In the genomic region with DNA sequence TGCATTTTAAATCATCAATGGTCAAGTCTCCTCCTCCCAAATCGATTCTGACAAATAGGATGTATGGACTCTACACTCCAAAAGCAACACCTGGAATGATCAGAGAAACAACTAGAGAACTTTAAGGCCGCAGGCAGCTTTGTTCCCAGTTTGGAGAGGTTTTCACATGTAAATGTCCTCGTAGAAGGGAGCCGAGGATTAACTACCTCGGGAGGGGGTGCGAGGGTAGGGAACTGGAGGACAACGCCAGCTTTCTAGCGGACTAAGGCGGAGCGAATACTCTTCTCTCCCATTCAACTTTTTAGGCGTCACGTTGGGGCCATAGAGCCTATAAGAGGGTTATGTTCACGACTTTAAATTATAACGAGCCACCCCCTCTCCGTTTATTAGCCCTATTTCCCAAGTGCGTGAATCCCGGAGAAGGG, we compare ENCODE assay signal across 8 cellular contexts. TPM values are rescaled to one million over a fixed set of nuclear protein-coding genes. Genes with fewer than 3 reads are reported as not detected.
A peak's percentile ranks its signal among the peaks of the same experiment; 100 is the strongest.
DNase-seq lines count a peak whose midpoint lies in the region; ATAC-seq and TF ChIP-seq lines count a peak whose summit lies in the region.

No MANE protein-coding gene starts in this region.

- no peaks in the 10 kb centered on the region for H3K27me3 ChIP-seq in CD4-positive, CD25-positive, alpha-beta regulatory T cell (ENCODE audit: control insufficient read depth, insufficient read depth, low read length)
- no peaks in the 10 kb centered on the region for H3K27me3 ChIP-seq in HCT116 (ENCODE audit: insufficient read depth, low read length)
- H3K27me3 ChIP-seq in left ventricle myocardium inferior (ENCODE audit: low read depth) = no peaks in the 10 kb centered on the region
- no peaks in the 10 kb centered on the region for H3K27me3 ChIP-seq in rectal smooth muscle tissue (ENCODE audit: control insufficient read depth, insufficient read depth, low read length)

- no TSS peak for BruUV-seq in HCT116 (replicated peaks; lab: Mats Ljungman, UMichigan)

- TF ChIP-seq CTCF in HCT116 (IDR thresholded peaks at IDR 0.05 in 2 of 3, conservative IDR thresholded peaks at IDR 0.05 in 1 of 3; ENCODE audit: borderline replicate concordance in 1 of 3, insufficient read depth in 1 of 3, low read depth in 2 of 3, low read length in 2 of 3) (no peak), left ventricle myocardium inferior (IDR thresholded peaks at IDR 0.05; ENCODE audit: borderline replicate concordance) (no peak)

- H3K9ac ChIP-seq in HCT116 (ENCODE audit: low read length) (peak overlapping the region; percentile 93), rectal smooth muscle tissue (ENCODE audit: low read length) (peak overlapping the region; percentile 55)

- H3K27ac Mint-ChIP-seq in CD4-positive, CD25-positive, alpha-beta regulatory T cell = peak overlapping the region; percentile 84 to 94 (median 84)

- H3K79me2 ChIP-seq in HCT116 (ENCODE audit: insufficient read depth, low read length) = peaks cover 62% of the 10 kb centered on the region

- peak overlapping the region; percentile 88 for H3K27ac ChIP-seq in CD4-positive, CD25-positive, alpha-beta regulatory T cell (ENCODE audit: insufficient read depth, low read length, poor library complexity, severe bottlenecking)
- peak overlapping the region; percentile 87 for H3K27ac ChIP-seq in HCT116 (ENCODE audit: low read depth, low read length)
- peak overlapping the region; percentile 98 for H3K27ac ChIP-seq in left ventricle myocardium inferior (replicated peaks)
- peak overlapping the region; percentile 94 for H3K27ac ChIP-seq in rectal smooth muscle tissue (ENCODE audit: low read depth, low read length)

- H3K36me3 ChIP-seq in CD4-positive, CD25-positive, alpha-beta regulatory T cell (ENCODE audit: control insufficient read depth, insufficient read depth, low read length) = no peaks in the 10 kb centered on the region
- H3K36me3 ChIP-seq in HCT116 (ENCODE audit: control insufficient read depth in 1 of 2, insufficient read depth in 2 of 2, low read length in 2 of 2) (no peaks in the 10 kb centered on the region), left ventricle myocardium inferior (peaks cover 5% of the 10 kb centered on the region), rectal smooth muscle tissue (ENCODE audit: control insufficient read depth, insufficient read depth, low read length) (no peaks in the 10 kb centered on the region)

- H3K4me2 ChIP-seq in HCT116 (ENCODE audit: low read length) = peak overlapping the region; percentile 90

- H3K9me3 ChIP-seq in CD4-positive, CD25-positive, alpha-beta regulatory T cell (ENCODE audit: control insufficient read depth in 2 of 2, low read length in 2 of 2) = no peaks in the 10 kb centered on the region
- no peaks in the 10 kb centered on the region for H3K9me3 ChIP-seq in HCT116 (ENCODE audit: control insufficient read depth in 1 of 2, insufficient read depth in 1 of 2, low read depth in 1 of 2, low read length in 2 of 2)
- no peaks in the 10 kb centered on the region for H3K9me3 ChIP-seq in left ventricle myocardium inferior (replicated peaks)

- DNase-seq in CD4-positive, CD25-positive, alpha-beta regulatory T cell = no peak
- DNase-seq in HCT116 (ENCODE audit: low read depth, low spot score) = no peak
- DNase-seq in activated CD4-positive, alpha-beta T cell treated with anti-CD3 and anti-CD28 coated beads, Interleukin-2, amount 50 U/mL, for 48 hours = peak; percentile 8 to 24
- DNase-seq in left ventricle myocardium inferior = no peak
- DNase-seq in stimulated activated naive CD4-positive, alpha-beta T cell treated with Interleukin-2 at 50 U/mL for 16 hours (lab: John Stamatoyannopoulos, UW) = no peak
- DNase-seq in SW480 (ENCODE audit: low spot score) = no peak
- no peak for DNase-seq in HT-29 (ENCODE audit: low spot score)

- peaks cover 57% of the 10 kb centered on the region for H3K4me1 ChIP-seq in CD4-positive, CD25-positive, alpha-beta regulatory T cell (ENCODE audit: control insufficient read depth, insufficient read depth, low read length, poor library complexity, severe bottlenecking)
- H3K4me1 ChIP-seq in HCT116 (ENCODE audit: control insufficient read depth in 1 of 2, insufficient read depth in 2 of 2, low read length in 2 of 2) = peaks cover 15 to 31% of the 10 kb centered on the region in 2 experiments
- H3K4me1 ChIP-seq in left ventricle myocardium inferior = peaks cover 73% of the 10 kb centered on the region
- peaks cover 17% of the 10 kb centered on the region for H3K4me1 ChIP-seq in rectal smooth muscle tissue (ENCODE audit: control insufficient read depth, insufficient read depth, low read length)

- no peaks in the 10 kb centered on the region for H3K36me3 Mint-ChIP-seq in CD4-positive, CD25-positive, alpha-beta regulatory T cell

- no peak overlapping the region for H2AFZ ChIP-seq in HCT116 (ENCODE audit: low read depth, low read length, poor library complexity, severe bottlenecking)

- POLR2A ChIA-PET in HCT116 (lab: Charles Lee) = no interaction called here

- H3K4me3 ChIP-seq in CD4-positive, CD25-positive, alpha-beta regulatory T cell (ENCODE audit: low read depth, low read length) = peak overlapping the region; percentile 91
- H3K4me3 ChIP-seq in HCT116 (replicated peaks in 1 of 2; ENCODE audit: low read depth in 1 of 2, low read length in 2 of 2) = peak overlapping the region; percentile 60 to 77
- peak overlapping the region; percentile 99 for H3K4me3 ChIP-seq in left ventricle myocardium inferior
- peak overlapping the region; percentile 73 for H3K4me3 ChIP-seq in rectal smooth muscle tissue (ENCODE audit: low read length)

- intact Hi-C loops in HCT116 (cut with micrococcal nuclease) = no loop called here
- intact Hi-C loops in left ventricle myocardium inferior (cut with micrococcal nuclease) = no loop called here

- H3K4me1 Mint-ChIP-seq in CD4-positive, CD25-positive, alpha-beta regulatory T cell = peaks cover 0 to 25% (median 9%) of the 10 kb centered on the region in 4 donors

- TF ChIP-seq POLR2A in HCT116 (IDR thresholded peaks at IDR 0.05; ENCODE audit: borderline replicate concordance, extremely low read depth, insufficient read depth, insufficient read length) = no peak

- CTCF ChIA-PET in HCT116 (lab: Charles Lee) = no interaction called here

- H4K20me1 ChIP-seq in HCT116 (ENCODE audit: insufficient read depth) = peaks cover 19% of the 10 kb centered on the region; the same call in 1 of the 2 replicates

- H3K9me2 ChIP-seq in HCT116 (ENCODE audit: insufficient read depth) = no peaks in the 10 kb centered on the region

- no peak for TF ChIP-seq RAD21 in HCT116 (IDR thresholded peaks at IDR 0.05; ENCODE audit: low read depth)

- H3K4me3 Mint-ChIP-seq in CD4-positive, CD25-positive, alpha-beta regulatory T cell = peak overlapping the region in 1 of 4 donors; percentile 91

- no peak for ATAC-seq in CD4-positive, CD25-positive, alpha-beta regulatory T cell (ENCODE audit: low read depth in 2 of 2)
- 0 out of 2 replicates have a peak, but pooled peaks have one; percentile 2 for ATAC-seq in HCT116

- RAD21 ChIA-PET in HCT116 (lab: Charles Lee; ENCODE audit: low non-redundant PET in 1 of 2, low total read pairs in 2 of 2, uncharacterized antibody in 2 of 2, unreplicated experiment in 2 of 2) = no interaction called here

- peaks cover 0 to 2% (median 0%) of the 10 kb centered on the region in 7 donors for H3K9me3 Mint-ChIP-seq in CD4-positive, CD25-positive, alpha-beta regulatory T cell

- no peaks in the 10 kb centered on the region for H3K27me3 Mint-ChIP-seq in CD4-positive, CD25-positive, alpha-beta regulatory T cell

TF ChIP-seq in HCT116, 20 proteins besides CTCF, POLR2A, EP300 and RAD21 (continues in another document):
- TF ChIP-seq ZNF274 (IDR thresholded peaks at IDR 0.05; ENCODE audit: low read depth, low read length) = no peak
- no peak for TF ChIP-seq JUND (IDR thresholded peaks at IDR 0.05)
- TF ChIP-seq CEBPB (IDR thresholded peaks at IDR 0.05; ENCODE audit: low read depth) = no peak
- TF ChIP-seq SRF (IDR thresholded peaks at IDR 0.05; ENCODE audit: low read depth) = no peak
- TF ChIP-seq, protein P1, sequence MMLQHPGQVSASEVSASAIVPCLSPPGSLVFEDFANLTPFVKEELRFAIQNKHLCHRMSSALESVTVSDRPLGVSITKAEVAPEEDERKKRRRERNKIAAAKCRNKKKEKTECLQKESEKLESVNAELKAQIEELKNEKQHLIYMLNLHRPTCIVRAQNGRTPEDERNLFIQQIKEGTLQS (IDR thresholded peaks at IDR 0.05) = no peak
- TF ChIP-seq EZH2 (IDR thresholded peaks at IDR 0.05) = no peak
- TF ChIP-seq, protein P2, sequence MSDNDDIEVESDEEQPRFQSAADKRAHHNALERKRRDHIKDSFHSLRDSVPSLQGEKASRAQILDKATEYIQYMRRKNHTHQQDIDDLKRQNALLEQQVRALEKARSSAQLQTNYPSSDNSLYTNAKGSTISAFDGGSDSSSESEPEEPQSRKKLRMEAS (IDR thresholded peaks at IDR 0.05) = no peak; the same call in 1 of the 2 replicates
- TF ChIP-seq ZFX (IDR thresholded peaks at IDR 0.05) = no peak
- TF ChIP-seq SIN3A (IDR thresholded peaks at IDR 0.05; ENCODE audit: low read depth) = no peak
- TF ChIP-seq CBX3 (IDR thresholded peaks at IDR 0.05; ENCODE audit: low read depth) = no peak

RNA-seq across cellular contexts. Expression of a gene that starts 1.2 kb away (rescaled TPM):
- 70.9 TPM for total RNA-seq in CD4-positive, CD25-positive, alpha-beta regulatory T cell
- 10 to 100 TPM; 15.8 to 20.6 (median 18.6) TPM for polyA plus RNA-seq in CD4-positive, CD25-positive, alpha-beta regulatory T cell
- total RNA-seq in HCT116 (2021; ENCODE audit: unreplicated experiment) (31.1 TPM), left ventricle myocardium inferior (15.3 TPM)
- polyA plus RNA-seq in HCT116 (2012) = 15.1 and 17.5 TPM in 2 replicates
- total RNA-seq in HT-29 (2014; rRNA removed; shearing (Covaris generic)) = 7.6 and 7.9 TPM in 2 replicates

Comparison
In these comparisons a context has a peak if more than half of its experiments do, and no peak if none do; other contexts are left out.
1. DNase-seq: peak in activated CD4-positive, alpha-beta T cell treated with anti-CD3 and anti-CD28 coated beads, Interleukin-2, amount 50 U/mL, for 48 hours (2 of 2); none in CD4-positive, CD25-positive, alpha-beta regulatory T cell (0 of 3), HCT116 (single experiment), left ventricle myocardium inferior (single experiment), stimulated activated naive CD4-positive, alpha-beta T cell treated with Interleukin-2 at 50 U/mL for 16 hours (single experiment), SW480 (single experiment) and HT-29 (single experiment).
2. Peak in every context shown above with its lines, with median percentiles within 50 percentile points of each other: H3K27ac ChIP-seq and H3K4me3 ChIP-seq.